In the genomic region with DNA sequence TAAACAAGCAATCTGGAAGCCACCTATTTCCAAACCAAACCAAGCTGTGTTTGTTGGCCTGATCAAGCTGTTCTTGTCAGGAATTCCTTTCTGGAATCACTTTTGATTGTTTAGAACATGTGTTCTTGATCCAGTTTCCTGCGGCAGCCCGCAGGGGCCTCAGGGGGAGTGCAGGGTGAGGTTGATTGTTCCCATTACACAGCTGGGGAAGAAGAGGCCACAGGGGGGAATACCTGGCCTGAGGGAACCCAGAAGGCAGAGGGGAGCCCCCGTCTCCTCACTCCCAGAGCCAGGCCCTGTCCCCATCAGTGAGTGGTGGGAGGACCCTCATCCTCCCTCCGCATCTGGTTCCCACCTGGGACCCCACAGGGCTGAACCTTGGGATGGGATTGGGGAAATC, we compare ENCODE assay signal across 29 cellular contexts. TPM values are rescaled to one million over a fixed set of nuclear protein-coding genes. Genes with fewer than 3 reads are reported as not detected.
A peak's percentile ranks its signal among the peaks of the same experiment; 100 is the strongest.
DNase-seq lines count a peak whose midpoint lies in the region; ATAC-seq and TF ChIP-seq lines count a peak whose summit lies in the region.
"Had no signal": no experiment of that assay in that cellular context is flagged by ENCODE, and none has a peak within 500 bp of the region (broad histone marks: within the 10 kb centered on the region; RNA-seq: fewer than 3 reads in every experiment).

No MANE protein-coding gene starts in this region.

- POLR2A ChIA-PET in RWPE1 (lab: Yijun Ruan, JAX; ENCODE audit: low non-redundant PET), result no interaction called here

- CTCF ChIA-PET in RWPE1 (lab: Yijun Ruan, JAX), result no interaction called here

- H3K9me3 ChIP-seq in lower lobe of right lung (no peaks in the 10 kb centered on the region), suprapubic skin (no peaks in the 10 kb centered on the region)
- H3K9me3 ChIP-seq: breast epithelium, colonic mucosa, upper lobe of left lung had no signal

- H3K27ac ChIP-seq in lower lobe of right lung (no peak overlapping the region), suprapubic skin (no peak overlapping the region), RWPE1 (no peak overlapping the region)
- H3K27ac ChIP-seq: breast epithelium, colonic mucosa, upper lobe of left lung had no signal

- no peaks in the 10 kb centered on the region for H3K4me1 ChIP-seq in lower lobe of right lung
- peaks cover 9% of the 10 kb centered on the region for H3K4me1 ChIP-seq in suprapubic skin
- H3K4me1 ChIP-seq: breast epithelium, colonic mucosa, upper lobe of left lung had no signal

- H3K4me3 ChIP-seq in lower lobe of right lung (no peak overlapping the region), suprapubic skin (no peak overlapping the region)
- H3K4me3 ChIP-seq: breast epithelium, colonic mucosa, GM12878, upper lobe of left lung had no signal

- peak; percentile 13 for DNase-seq in RPMI7951 (ENCODE audit: low read depth)
- DNase-seq in ecto neural progenitor cell (ENCODE audit: low spot score), result peak; percentile 36
- peak; percentile 10 for DNase-seq in lower lobe of right lung
- DNase-seq in suprapubic skin (ENCODE audit: low spot score in 2 of 2), result peak; percentile 26 to 40
- DNase-seq in GM20000 (ENCODE audit: low spot score), result no peak
- DNase-seq in RWPE1 (ENCODE audit: low spot score), result no peak
- no peak for DNase-seq in activated T-cell treated with anti-CD3 and anti-CD28 coated beads, Interleukin-2, amount 50 U/mL, for 1 hour
- DNase-seq: activated CD4-positive, alpha-beta T cell treated with anti-CD3 and anti-CD28 coated beads, Interleukin-2, amount 10 ng/mL, durations not matched to agents 24 days and 14 days; activated CD8-positive, alpha-beta memory T cell treated with anti-CD3 and anti-CD28 coated beads, Interleukin-2, amount 10 ng/mL, durations not matched to agents 7 days and 5 days; activated naive CD4-positive, alpha-beta T cell treated with anti-CD3 and anti-CD28 coated beads, Interleukin-2, amount 10 ng/mL, durations not matched to agents 7 days and 5 days; CD4-positive, alpha-beta memory T cell; colonic mucosa; effector memory CD8-positive, alpha-beta T cell; natural killer cell; NCI-H1048; NCI-H1694; NCI-H510A; retina; stimulated activated CD4-positive, alpha-beta T cell treated with anti-CD3 and anti-CD28 coated beads, Interleukin-4, amount 100 ng/mL, for 1 hour had no signal

- H3K36me3 ChIP-seq in lower lobe of right lung (no peaks in the 10 kb centered on the region), suprapubic skin (no peaks in the 10 kb centered on the region)
- H3K36me3 ChIP-seq: breast epithelium, colonic mucosa, upper lobe of left lung had no signal

- ATAC-seq in lower lobe of right lung, result no peak
- ATAC-seq: activated CD8-positive, alpha-beta memory T cell treated with anti-CD3 and anti-CD28 coated beads, Interleukin-2, amount 10 ng/mL, durations not matched to agents 7 days and 5 days; effector memory CD8-positive, alpha-beta T cell; esophagus mucosa; GM12878; natural killer cell had no signal

- 38% methylated on average over 4 of the region's 4 CpGs for WGBS in suprapubic skin

- intact Hi-C loops in lower lobe of right lung (cut with DNase I), result no loop called here

- TF ChIP-seq POLR2A in suprapubic skin (IDR thresholded peaks at IDR 0.05), result no peak

- TF ChIP-seq CTCF in lower lobe of right lung (IDR thresholded peaks at IDR 0.05), result no peak
- no peak for TF ChIP-seq CTCF in suprapubic skin (IDR thresholded peaks at IDR 0.05)
- TF ChIP-seq CTCF in GM20000 (IDR thresholded peaks at IDR 0.05; ENCODE audit: extremely low read depth, missing control alignments), result no peak
- TF ChIP-seq CTCF in RWPE1 (conservative IDR thresholded peaks at IDR 0.05; ENCODE audit: low read depth), result no peak

- no peak for TF ChIP-seq EP300 in suprapubic skin (IDR thresholded peaks at IDR 0.05)

- no peaks in the 10 kb centered on the region for H3K27me3 ChIP-seq in lower lobe of right lung (ENCODE audit: low read depth)
- H3K27me3 ChIP-seq in suprapubic skin, result no peaks in the 10 kb centered on the region
- H3K27me3 ChIP-seq: breast epithelium, colonic mucosa, upper lobe of left lung had no signal

RNA-seq across cellular contexts. Expression of a gene that starts 4.2 kb away (rescaled TPM):
- not detected in 2 replicates for total RNA-seq in RPMI7951 (2014; rRNA removed; shearing (Covaris generic))
- total RNA-seq in lower lobe of right lung, result not detected
- not detected for total RNA-seq in suprapubic skin
- total RNA-seq: activated CD4-positive, alpha-beta T cell treated with anti-CD3 and anti-CD28 coated beads, Interleukin-2, amount 10 ng/mL, durations not matched to agents 24 days and 14 days; activated CD8-positive, alpha-beta memory T cell treated with anti-CD3 and anti-CD28 coated beads, Interleukin-2, amount 10 ng/mL, durations not matched to agents 7 days and 5 days; breast epithelium; CD4-positive, alpha-beta memory T cell; colonic mucosa; esophagus mucosa; GM12878; H1; lower leg skin; natural killer cell; OCI-LY7; omental fat pad; subcutaneous adipose tissue; T-helper 2 cell treated with Interferon-gamma antibody and Interleukin-4, amounts not matched to agents 100 ng/mL and 5 ng/mL, for 36 hours; upper lobe of left lung had no signal

RNA-seq across cellular contexts. Expression of a gene that starts 36.5 kb away (rescaled TPM):
- under 0.01 TPM in 1 of 2 replicates, not detected in the other for total RNA-seq in RPMI7951 (2014; rRNA removed; shearing (Covaris generic))
- total RNA-seq in lower lobe of right lung, result 11.5 TPM
- 1 to 10 TPM; 2.0 to 9.8 (median 4.8) TPM for total RNA-seq in suprapubic skin
- total RNA-seq: activated CD4-positive, alpha-beta T cell treated with anti-CD3 and anti-CD28 coated beads, Interleukin-2, amount 10 ng/mL, durations not matched to agents 24 days and 14 days; activated CD8-positive, alpha-beta memory T cell treated with anti-CD3 and anti-CD28 coated beads, Interleukin-2, amount 10 ng/mL, durations not matched to agents 7 days and 5 days; CD4-positive, alpha-beta memory T cell; GM12878; natural killer cell; OCI-LY7; T-helper 2 cell treated with Interferon-gamma antibody and Interleukin-4, amounts not matched to agents 100 ng/mL and 5 ng/mL, for 36 hours had no signal

Comparison
In these comparisons a context has a peak if more than half of its experiments do, and no peak if none do; other contexts are left out.
1. DNase-seq: peak in RPMI7951 (single experiment), ecto neural progenitor cell (single experiment), lower lobe of right lung (single experiment) and suprapubic skin (2 of 2); none in GM20000 (single experiment), RWPE1 (single experiment) and activated T-cell treated with anti-CD3 and anti-CD28 coated beads, Interleukin-2, amount 50 U/mL, for 1 hour (single experiment).